10 cellular contexts compared by ENCODE assay signal in the genomic region with DNA sequence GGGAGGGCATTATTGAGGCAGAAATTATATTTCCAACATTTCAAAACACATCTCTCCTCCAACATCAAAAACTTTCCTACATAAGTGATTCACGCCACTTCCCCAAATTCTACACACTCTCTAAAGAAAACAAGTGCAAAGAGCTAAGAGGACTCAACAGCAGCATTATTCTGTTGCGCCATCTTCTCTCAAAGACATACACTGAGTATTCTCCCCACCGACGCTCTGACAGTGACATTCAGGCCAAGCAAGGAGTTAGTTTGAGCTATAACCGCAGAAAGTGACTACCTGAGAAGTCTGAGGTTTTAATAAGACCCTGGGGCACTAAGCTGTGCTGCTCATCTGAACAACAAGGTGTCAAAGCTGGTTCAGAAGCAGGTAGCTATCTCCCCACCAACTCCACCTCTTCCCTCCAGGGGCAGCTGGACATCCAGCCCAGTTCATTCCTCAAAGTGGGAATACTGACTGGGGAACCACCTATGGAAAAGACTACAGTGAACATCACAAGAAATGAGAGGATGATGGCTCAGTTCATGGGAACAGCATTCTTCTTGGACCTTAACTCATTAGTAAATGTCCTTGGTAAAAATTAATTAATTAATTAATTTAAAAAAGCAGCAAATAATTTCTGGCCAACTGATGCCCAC.
A peak's percentile ranks its signal among the peaks of the same experiment; 100 is the strongest.
DNase-seq lines count a peak whose midpoint lies in the region; ATAC-seq and TF ChIP-seq lines count a peak whose summit lies in the region.
"Had no signal": no experiment of that assay in that cellular context is flagged by ENCODE, and none has a peak within 500 bp of the region (broad histone marks: within the 10 kb centered on the region; RNA-seq: fewer than 3 reads in every experiment).

No MANE protein-coding gene starts in this region.

- no peak for TF ChIP-seq CTCF in GM12865 (IDR thresholded peaks at IDR 0.05; ENCODE audit: insufficient read depth, low read depth, low read length, missing control alignments)
- no peak for TF ChIP-seq CTCF in gastroesophageal sphincter (IDR thresholded peaks at IDR 0.05)

- WGBS in gastroesophageal sphincter (ENCODE audit: low coverage in 1 of 2), 2 donors, result 97 to 100% methylated on average over 1 to 5 of the region's 5 CpGs

- H3K27me3 ChIP-seq in gastroesophageal sphincter, result no peaks in the 10 kb centered on the region

- peak; percentile 86 for DNase-seq in GM12865 (ENCODE audit: low read depth)
- peak; percentile 16 for DNase-seq in SIG-M5 (lab: John Stamatoyannopoulos, UW)
- no peak for DNase-seq in kidney glomerular epithelial cell (lab: John Stamatoyannopoulos, UW)
- DNase-seq in activated CD4-positive, alpha-beta T cell treated with anti-CD3 and anti-CD28 coated beads, Interleukin-2, amount 50 U/mL, for 1 hour, result no peak
- no peak for DNase-seq in activated T-cell treated with anti-CD3 and anti-CD28 coated beads for 4 hours
- DNase-seq: Karpas-422 had no signal

- H3K4me3 ChIP-seq in GM12865 (ENCODE audit: low read depth, low read length) (peak overlapping the region; percentile 9), gastroesophageal sphincter (no peak overlapping the region)

- peaks cover 0 to 52% of the 10 kb centered on the region in 2 donors for H3K36me3 ChIP-seq in gastroesophageal sphincter

- no peak for TF ChIP-seq POLR2A in gastroesophageal sphincter (IDR thresholded peaks at IDR 0.05)

- H3K9me3 ChIP-seq in gastroesophageal sphincter, result no peaks in the 10 kb centered on the region

- TF ChIP-seq EP300 in gastroesophageal sphincter (IDR thresholded peaks at IDR 0.05), result no peak

- peaks cover 0 to 44% (median 0%) of the 10 kb centered on the region in 3 donors for H3K4me1 ChIP-seq in gastroesophageal sphincter

- H3K27ac ChIP-seq in gastroesophageal sphincter, result peak overlapping the region in 1 of 4 donors; percentile 11
- H3K27ac ChIP-seq: RWPE1 had no signal

- peak; percentile 33 for ATAC-seq in GM19468 (IDR thresholded peaks at IDR 0.05; ENCODE audit: extremely low read depth, unreplicated experiment)
- peak; percentile 40 for ATAC-seq in HG03103 (IDR thresholded peaks at IDR 0.05; ENCODE audit: low read depth, unreplicated experiment)
- ATAC-seq in gastroesophageal sphincter, result no peak

Comparison
In these comparisons a context has a peak if more than half of its experiments do, and no peak if none do; other contexts are left out.
1. DNase-seq: peak in GM12865 (single experiment) and SIG-M5 (single experiment); none in kidney glomerular epithelial cell (single experiment), activated CD4-positive, alpha-beta T cell treated with anti-CD3 and anti-CD28 coated beads, Interleukin-2, amount 50 U/mL, for 1 hour (single experiment) and activated T-cell treated with anti-CD3 and anti-CD28 coated beads for 4 hours (single experiment).